19 cellular contexts compared by ENCODE assay signal in genomic region chr2:47616506-47616905, GRCh38. TPM values are rescaled to one million over a fixed set of nuclear protein-coding genes. Genes with fewer than 3 reads are reported as not detected.
A peak's percentile ranks its signal among the peaks of the same experiment; 100 is the strongest.
DNase-seq lines count a peak whose midpoint lies in the region; ATAC-seq, FAIRE-seq and TF ChIP-seq lines count a peak whose summit lies in the region.
"Had no signal": no experiment of that assay in that cellular context is flagged by ENCODE, and none has a peak within 500 bp of the region (broad histone marks: within the 10 kb centered on the region; RNA-seq: fewer than 3 reads in every experiment).

No MANE protein-coding gene starts in this region.

- no peak overlapping the region for H2BK12ac ChIP-seq in H1 (ENCODE audit: low read depth, low read length)

- H3K27ac ChIP-seq in H1 (ENCODE audit: low read depth, low read length) (no peak overlapping the region), neural progenitor cell (peak overlapping the region; percentile 82)
- H3K27ac ChIP-seq: 22Rv1, HL-60 had no signal

- peaks cover 21% of the 10 kb centered on the region for H3F3A ChIP-seq in neural progenitor cell (ENCODE audit: low read depth)

- no peak overlapping the region for H3K56ac ChIP-seq in H1 (replicated peaks; ENCODE audit: insufficient read length, low read depth, low read length)

- H3K36me3 ChIP-seq in H1 (ENCODE audit: control insufficient read depth in 2 of 4, insufficient read depth in 4 of 4, low read length in 3 of 4) = no peaks in the 10 kb centered on the region
- H3K36me3 ChIP-seq in neural progenitor cell = no peaks in the 10 kb centered on the region

- H3K4me2 ChIP-seq in H1 (ENCODE audit: insufficient read depth in 1 of 2, low read depth in 2 of 2, low read length in 2 of 2) (no peak overlapping the region), neural progenitor cell (peak overlapping the region; percentile 74)
- H3K4me2 ChIP-seq: GM23338 had no signal

- H4K8ac ChIP-seq in H1 (ENCODE audit: extremely low read depth, insufficient read depth, low read length) = no peak overlapping the region

- ATAC-seq in Right ventricle myocardium inferior (no peak), GM21786 (IDR thresholded peaks at IDR 0.05; ENCODE audit: unreplicated experiment) (no peak)
- ATAC-seq: GM23338, K562 had no signal

- H2BK20ac ChIP-seq in H1 (ENCODE audit: low read length) = no peak overlapping the region

- no peaks in the 10 kb centered on the region for H3K23me2 ChIP-seq in H1 (ENCODE audit: low read depth, low read length)

- H3K14ac ChIP-seq in H1 (ENCODE audit: insufficient read length) = no peak overlapping the region

- H2BK5ac ChIP-seq in H1 (ENCODE audit: low read depth, low read length) = no peak overlapping the region

- TF ChIP-seq EP300 in H1 (IDR thresholded peaks at IDR 0.05; ENCODE audit: borderline replicate concordance in 1 of 2, low read depth in 2 of 2, low read length in 2 of 2) = no peak

- H2BK15ac ChIP-seq in H1 (ENCODE audit: low read length) = no peak overlapping the region

- H3K79me1 ChIP-seq in H1 (ENCODE audit: low read depth, low read length) = no peaks in the 10 kb centered on the region

- H3K27me3 ChIP-seq in H1 (replicated peaks in 1 of 4; ENCODE audit: control insufficient read depth in 3 of 4, extremely low read depth in 1 of 4, insufficient read depth in 3 of 4, low read length in 3 of 4) (no peaks in the 10 kb centered on the region), neural progenitor cell (no peaks in the 10 kb centered on the region)

- 83% methylated on average over 5 of the region's 5 CpGs; no CpG with 5 or more reads in 1 of the 2 experiments for WGBS in H1 (ENCODE audit: extremely low coverage in 1 of 2, insufficient coverage in 1 of 2, insufficient read length in 1 of 2, insufficient replicate concordance in 2 of 2, low coverage in 1 of 2, low lambda C conversion rate in 2 of 2, missing lambda C conversion rate in 1 of 2), 2 experiments

- no peak for TF ChIP-seq CTCF in H1 (IDR thresholded peaks at IDR 0.05; ENCODE audit: control extremely low read depth in 1 of 3, insufficient read depth in 1 of 3, low read depth in 1 of 3, low read length in 3 of 3)
- no peak for TF ChIP-seq CTCF in neural progenitor cell (IDR thresholded peaks at IDR 0.05)
- no peak for TF ChIP-seq CTCF in Calu3 (IDR thresholded peaks at IDR 0.05; ENCODE audit: unreplicated experiment)

- no peak for TF ChIP-seq RAD21 in H1 (IDR thresholded peaks at IDR 0.05 in 1 of 2, conservative IDR thresholded peaks at IDR 0.05 in 1 of 2; ENCODE audit: low read depth in 2 of 2, low read length in 2 of 2)

- peaks cover 37% of the 10 kb centered on the region for H3K4me1 Mint-ChIP-seq in neural progenitor cell
- no peaks in the 10 kb centered on the region for H3K4me1 Mint-ChIP-seq in Calu3 (ENCODE audit: low read depth, unreplicated experiment)
- H3K4me1 Mint-ChIP-seq: CD8-positive, alpha-beta memory T cell had no signal

- H3K27ac Mint-ChIP-seq in neural progenitor cell (peak overlapping the region; percentile 97), Calu3 (ENCODE audit: unreplicated experiment) (no peak overlapping the region)
- H3K27ac Mint-ChIP-seq: CD8-positive, alpha-beta memory T cell; GM23338 had no signal

- H2AFZ ChIP-seq in H1 (ENCODE audit: low read length) (no peak overlapping the region), neural progenitor cell (replicated peaks) (no peak overlapping the region)
- H2AFZ ChIP-seq: GM23338 had no signal

- H3K9ac ChIP-seq in H1 (replicated peaks in 1 of 4; ENCODE audit: extremely low read depth in 1 of 4, low read depth in 3 of 4, low read length in 3 of 4) (no peak overlapping the region), neural progenitor cell (no peak overlapping the region)

- no TSS peak for BruUV-seq in Calu3 (replicated peaks; lab: Mats Ljungman, UMichigan)

- H4K20me1 ChIP-seq in H1 (replicated peaks in 1 of 2; ENCODE audit: control insufficient read depth in 1 of 2, insufficient read depth in 2 of 2, low read length in 2 of 2) (no peaks in the 10 kb centered on the region), neural progenitor cell (ENCODE audit: low read depth) (no peaks in the 10 kb centered on the region)

- peak; percentile 35 for DNase-seq in cardiac septum (ENCODE audit: low spot score)
- DNase-seq in Right ventricle myocardium inferior (ENCODE audit: missing footprints) = no peak
- DNase-seq in H1 (ENCODE audit: low read depth in 1 of 2, low spot score in 2 of 2) = no peak
- DNase-seq in neural progenitor cell (ENCODE audit: low spot score) = peak; percentile 61
- DNase-seq in NCI-H2029 treated with DMSO at 0.1 percent for 48 hours (lab: John Stamatoyannopoulos, UW) = no peak
- DNase-seq in Calu3 = no peak
- DNase-seq: CD8-positive, alpha-beta memory T cell; DMS79 treated with DMSO at 0.1 percent for 48 hours; EL; HCEC 1CT had no signal

- peaks cover 5% of the 10 kb centered on the region for H3K27me3 Mint-ChIP-seq in neural progenitor cell (ENCODE audit: insufficient read depth, low read depth)
- peaks cover 59% of the 10 kb centered on the region for H3K27me3 Mint-ChIP-seq in Calu3 (ENCODE audit: unreplicated experiment)

- H3K18ac ChIP-seq in H1 (ENCODE audit: extremely low read depth, low read length) = no peak overlapping the region; the same call in 1 of the 2 replicates

- no peak overlapping the region for H3K4me3 Mint-ChIP-seq in neural progenitor cell
- H3K4me3 Mint-ChIP-seq in Calu3 (ENCODE audit: low read depth, unreplicated experiment) = no peak overlapping the region
- H3K4me3 Mint-ChIP-seq: CD8-positive, alpha-beta memory T cell; GM23338 had no signal

- POLR2A ChIA-PET in H1 (lab: Charles Lee; ENCODE audit: partially characterized antibody) = interaction anchor here (0.6 to 1.7 kb wide), 2 partner anchors 15 to 38 kb away, joined by 3 read pairs; no protein-coding TSS in a partner anchor

- 0 out of 2 replicates have a peak overlapping the region, but pooled peaks have one; percentile 14 for H2AK5ac ChIP-seq in H1 (ENCODE audit: low read depth, low read length)

- H3K36me3 Mint-ChIP-seq in neural progenitor cell (no peaks in the 10 kb centered on the region), Calu3 (ENCODE audit: insufficient read depth, unreplicated experiment) (no peaks in the 10 kb centered on the region)
- H3K36me3 Mint-ChIP-seq: CD8-positive, alpha-beta memory T cell had no signal

- H3K9me3 ChIP-seq in H1 (ENCODE audit: insufficient read depth in 2 of 2, low read depth in 1 of 2, low read length in 1 of 2) (no peaks in the 10 kb centered on the region), neural progenitor cell (ENCODE audit: low read depth) (no peaks in the 10 kb centered on the region)

- peaks cover 0 to 12% (median 7%) of the 10 kb centered on the region in 4 experiments; a peak in 3 of 7 replicates for H3K4me1 ChIP-seq in H1 (replicated peaks in 1 of 4; ENCODE audit: control insufficient read depth in 3 of 4, insufficient read depth in 4 of 4, low read length in 3 of 4)
- peaks cover 39% of the 10 kb centered on the region for H3K4me1 ChIP-seq in neural progenitor cell

- intact Hi-C loops in cardiac septum (cut with DNase I) = no loop called here
- intact Hi-C loops in Right ventricle myocardium inferior (cut with DNase I) = no loop called here
- intact Hi-C loops in Calu3 (cut with micrococcal nuclease; ENCODE audit: unreplicated experiment) = no loop called here

- H3K4me3 ChIP-seq in H1 (ENCODE audit: extremely low read depth in 1 of 4, insufficient read depth in 2 of 4, low read depth in 3 of 4, low read length in 4 of 4) (no peak overlapping the region), neural progenitor cell (peak overlapping the region; percentile 22)
- H3K4me3 ChIP-seq: GM23338, K562 had no signal

- no peak for TF ChIP-seq POLR2A in H1 (IDR thresholded peaks at IDR 0.05; ENCODE audit: control extremely low read depth in 1 of 2, low read depth in 2 of 2, low read length in 2 of 2)

- H3K23ac ChIP-seq in H1 (ENCODE audit: insufficient read length) = no peak overlapping the region

- no peak overlapping the region for H4K5ac ChIP-seq in H1 (ENCODE audit: insufficient read length, low read depth, low read length)

- no peaks in the 10 kb centered on the region for H3K79me2 ChIP-seq in H1 (ENCODE audit: control insufficient read depth in 1 of 2, insufficient read depth in 2 of 2, low read length in 2 of 2)
- H3K79me2 ChIP-seq in neural progenitor cell (ENCODE audit: low read depth) = no peaks in the 10 kb centered on the region

- peak overlapping the region; percentile 31 for H4K91ac ChIP-seq in H1 (replicated peaks; ENCODE audit: insufficient read length, low read length)

- CTCF ChIA-PET in H1 (lab: Charles Lee; ENCODE audit: partially characterized antibody) (interaction anchor here (1.0 to 4.7 kb wide), 3 partner anchors 38 to 281 kb away, joined by 3 to 12 read pairs (median 4); no protein-coding TSS in a partner anchor), Calu3 (lab: Charles Lee) (no interaction called here)

- H3K9me3 Mint-ChIP-seq in neural progenitor cell = peaks cover 2% of the 10 kb centered on the region
- no peaks in the 10 kb centered on the region for H3K9me3 Mint-ChIP-seq in Calu3 (ENCODE audit: low read depth, unreplicated experiment)
- H3K9me3 Mint-ChIP-seq: CD8-positive, alpha-beta memory T cell; GM23338 had no signal

- H2BK120ac ChIP-seq in H1 (replicated peaks; ENCODE audit: low read depth, low read length) = no peak overlapping the region

- H3K4ac ChIP-seq in H1 (replicated peaks; ENCODE audit: insufficient read length, low read depth, low read length) = no peak overlapping the region

- FAIRE-seq in H1 (lab: Jason Lieb, UNC) = no peak
- FAIRE-seq: G401.6, GM12891, K562 had no signal

TF ChIP-seq in H1, 55 proteins besides CTCF, POLR2A, EP300 and RAD21 (continues in another document):
- no peak for TF ChIP-seq TCF12 (IDR thresholded peaks at IDR 0.05; ENCODE audit: low read depth, low read length)
- no peak for TF ChIP-seq TBP (IDR thresholded peaks at IDR 0.05; ENCODE audit: low read depth, low read length)
- TF ChIP-seq SP4 (IDR thresholded peaks at IDR 0.05; ENCODE audit: low read length) = no peak
- no peak for TF ChIP-seq FOSL1 (IDR thresholded peaks at IDR 0.05; ENCODE audit: insufficient read depth, low read depth, low read length)
- no peak for TF ChIP-seq CBX5 (IDR thresholded peaks at IDR 0.05; ENCODE audit: low read depth, low read length)
- no peak for TF ChIP-seq CEBPB (IDR thresholded peaks at IDR 0.05; ENCODE audit: low read depth, low read length)
- TF ChIP-seq SIRT6 (IDR thresholded peaks at IDR 0.05; ENCODE audit: low read length) = no peak

RNA-seq across cellular contexts. Expression of gene KCNK12, which starts 45.7 kb away (rescaled TPM):
- 0.05 TPM for total RNA-seq in cardiac septum
- 0.30 TPM for total RNA-seq in Right ventricle myocardium inferior
- 7.2 and 8.5 TPM in 2 replicates for total RNA-seq in H1 (2021; fragmentation: NEBNext Ultra II Directional; extraction: Animal tissue kit (Norgen Biotek cat#: 25700))
- 8.4 and 10.1 TPM in 2 replicates for polyA plus RNA-seq in H1 (2011; rRNA removed)
- 6.4 TPM for polyA plus RNA-seq in H1 (2011; cell fraction: cytosol; rRNA removed)
- polyA plus RNA-seq in H1 (2011; cell fraction: nucleus; rRNA removed) = 9.6 TPM
- 2.5 to 7.0 TPM (median 5.2 TPM) in 4 replicates for polyA plus RNA-seq in H1 (2012, experiment 1 of 2)
- 2.4 TPM for polyA plus RNA-seq in H1 (2012, experiment 2 of 2)
- polyA plus RNA-seq in H1 (2013, experiment 1 of 2) = 4.2 TPM
- 4.1 TPM for polyA plus RNA-seq in H1 (2013, experiment 2 of 2)
- polyA minus RNA-seq in H1 (2011; rRNA and poly(A)+ RNA removed) = 3.8 and 4.5 TPM in 2 replicates
- polyA minus RNA-seq in H1 (2011; cell fraction: cytosol; rRNA and poly(A)+ RNA removed) = 6.3 TPM
- polyA minus RNA-seq in H1 (2011; cell fraction: nucleus; rRNA and poly(A)+ RNA removed) = 8.6 TPM
- 0.19 and 3.1 TPM in 2 replicates for total RNA-seq in neural progenitor cell (ENCODE audit: low replicate concordance)
- total RNA-seq in Calu3 (2022) = not detected in 2 replicates
- total RNA-seq: A673, K562 had no signal
- polyA plus RNA-seq: BJ had no signal

Comparison
In these comparisons a context has a peak if more than half of its experiments do, and no peak if none do; other contexts are left out.
1. DNase-seq: peak in cardiac septum (single experiment) and neural progenitor cell (single experiment); none in Right ventricle myocardium inferior (single experiment), H1 (0 of 2), NCI-H2029 treated with DMSO at 0.1 percent for 48 hours (single experiment) and Calu3 (single experiment).